ENCODE assay signal across 24 cellular contexts in genomic region chr4:124428648-124429047, GRCh38.
"Had no signal": no experiment of that assay in that cellular context is flagged by ENCODE, and none has a peak within 500 bp of the region (broad histone marks: within the 10 kb centered on the region; RNA-seq: fewer than 3 reads in every experiment).

No MANE protein-coding gene starts in this region.

- DNase-seq: activated CD4-positive, alpha-beta memory T cell treated with anti-CD3 and anti-CD28 coated beads, Interleukin-2, amount 10 ng/mL, durations not matched to agents 7 days and 5 days; activated CD4-positive, alpha-beta T cell treated with anti-CD3 and anti-CD28 coated beads for 1 hour; activated CD4-positive, alpha-beta T cell treated with anti-CD3 and anti-CD28 coated beads, Interleukin-2, amount 10 ng/mL, durations not matched to agents 7 days and 5 days; activated CD8-positive, alpha-beta memory T cell treated with anti-CD3 and anti-CD28 coated beads, Interleukin-2, amount 50 U/mL, for 48 hours; activated gamma-delta T cell; activated naive CD4-positive, alpha-beta T cell treated with anti-CD3 and anti-CD28 coated beads, Interleukin-2, amount 10 ng/mL, durations not matched to agents 7 days and 5 days; activated naive CD8-positive, alpha-beta T cell treated with anti-CD3 and anti-CD28 coated beads, Interleukin-2, amount 10 ng/mL, durations not matched to agents 7 days and 5 days; activated T-cell treated with anti-CD3 and anti-CD28 coated beads, Interleukin-2, amount 50 U/mL, for 24 hours; amniotic stem cell; caudate nucleus; kidney glomerular epithelial cell; stimulated activated CD4-positive, alpha-beta T cell treated with anti-CD3 and anti-CD28 coated beads, Interleukin-2, amount 100 ng/mL, for 48 hours; stimulated activated naive CD4-positive, alpha-beta T cell treated with Interleukin-2 at 50 U/mL for 16 hours; T-helper 17 cell; T1000; testis; trophoblast cell had no signal

- H3K27ac ChIP-seq: esophagus muscularis mucosa, left lung, right lobe of liver, testis had no signal

- H3K27me3 ChIP-seq: esophagus muscularis mucosa, foreskin keratinocyte, heart right ventricle, left lung, right lobe of liver, testis had no signal

- H3K9me3 ChIP-seq: esophagus muscularis mucosa, heart right ventricle, left lung, mucosa of descending colon, right lobe of liver, testis had no signal

- H3K36me3 ChIP-seq: esophagus muscularis mucosa, heart right ventricle, left lung, right lobe of liver had no signal

- H3K4me1 ChIP-seq: testis had no signal

- ATAC-seq: natural killer cell treated with Interleukin-12 subunit alpha and Interleukin-12 subunit beta and Interleukin-15 and Interleukin-18, amount 100 ng/mL, for 72 hours; T-helper 17 cell had no signal

- H3K4me3 ChIP-seq: esophagus muscularis mucosa, heart right ventricle, left lung, mucosa of descending colon, right lobe of liver, testis had no signal
